1 cellular context compared by ENCODE assay signal in genomic region chr11:61053198-61053597, GRCh38.
TF ChIP-seq lines count a peak whose summit lies in the region.

No MANE protein-coding gene starts in this region.

TF ChIP-seq in SK-N-SH, 30 proteins besides CTCF, POLR2A, EP300 and RAD21 (continued from another document):
- TF ChIP-seq USF2 (IDR thresholded peaks at IDR 0.05; ENCODE audit: borderline replicate concordance, low read depth, low read length) (no peak), PBX3 (IDR thresholded peaks at IDR 0.05) (no peak), RXRA (IDR thresholded peaks at IDR 0.05; ENCODE audit: borderline replicate concordance, low read depth) (no peak), GABPA (IDR thresholded peaks at IDR 0.05; ENCODE audit: low read depth) (no peak), FOXJ3 (CRISPR knock-in tag; IDR thresholded peaks at IDR 0.05) (no peak), ELF1 (IDR thresholded peaks at IDR 0.05) (no peak), SIN3A (IDR thresholded peaks at IDR 0.05; ENCODE audit: borderline replicate concordance, low read depth, low read length) (no peak), NFIC (IDR thresholded peaks at IDR 0.05; ENCODE audit: borderline replicate concordance) (no peak), POLR2AphosphoS5 (IDR thresholded peaks at IDR 0.05; ENCODE audit: low read depth, low read length) (no peak), EZH2phosphoT487 (IDR thresholded peaks at IDR 0.05; ENCODE audit: borderline replicate concordance, low read depth) (no peak), RFX5 (IDR thresholded peaks at IDR 0.05; ENCODE audit: low read length) (no peak), MEF2A (IDR thresholded peaks at IDR 0.05; ENCODE audit: borderline replicate concordance, low read depth) (no peak), GATA2 (CRISPR knock-in tag; IDR thresholded peaks at IDR 0.05) (no peak)
